Comparison of ENCODE assay signal across 1 cellular context in genomic region chr1:17183388-17184160, GRCh38.
TF ChIP-seq lines count a peak whose summit lies in the region.

No MANE protein-coding gene starts in this region.

TF ChIP-seq in IMR-90, 13 proteins besides CTCF, POLR2A, EP300 and RAD21 (continued from another document):
- TF ChIP-seq MXI1 (IDR thresholded peaks at IDR 0.05; ENCODE audit: borderline replicate concordance, low read depth, low read length) (no peak), RCOR1 (IDR thresholded peaks at IDR 0.05; ENCODE audit: insufficient replicate concordance, low read length) (no peak), MAFK (IDR thresholded peaks at IDR 0.05; ENCODE audit: low read depth, low read length) (no peak), SMC3 (IDR thresholded peaks at IDR 0.05; ENCODE audit: low read depth, low read length) (no peak), USF2 (IDR thresholded peaks at IDR 0.05; ENCODE audit: low read depth, low read length) (no peak), CEBPB (IDR thresholded peaks at IDR 0.05; ENCODE audit: low read depth, low read length) (no peak), BHLHE40 (IDR thresholded peaks at IDR 0.05; ENCODE audit: low read depth, low read length) (no peak), ELK1 (IDR thresholded peaks at IDR 0.05; ENCODE audit: borderline replicate concordance, low read depth, low read length) (no peak), NFE2L2 (IDR thresholded peaks at IDR 0.05; ENCODE audit: low read depth, low read length) (no peak)
TF ChIP-seq in IMR-90: peak in this region for 0.
